ENCODE assay signal across 26 cellular contexts in genomic region chr9:37442556-37442955, GRCh38.
"Had no signal": no experiment of that assay in that cellular context is flagged by ENCODE, and none has a peak within 500 bp of the region (broad histone marks: within the 10 kb centered on the region; RNA-seq: fewer than 3 reads in every experiment).

No MANE protein-coding gene starts in this region.

- H3K4me3 ChIP-seq: ascending aorta, body of pancreas, Peyer's patch, SJCRH30 had no signal

- H3K4me2 ChIP-seq: SK-N-SH had no signal

- H3K27ac Mint-ChIP-seq: activated CD8-positive, alpha-beta T cell treated with anti-CD3 and anti-CD28 coated beads for 36 hours; activated naive CD8-positive, alpha-beta T cell treated with anti-CD3 and anti-CD28 coated beads, Interleukin-2, amount 50 U/mL, for 24 hours had no signal

- H3K4me3 Mint-ChIP-seq: activated CD8-positive, alpha-beta T cell treated with anti-CD3 and anti-CD28 coated beads for 36 hours; activated naive CD8-positive, alpha-beta T cell treated with anti-CD3 and anti-CD28 coated beads, Interleukin-2, amount 50 U/mL, for 24 hours had no signal

- H3K9me3 ChIP-seq: ascending aorta, body of pancreas, Peyer's patch, SJCRH30, SK-N-SH had no signal

- ATAC-seq: activated CD4-positive, CD25-positive, alpha-beta regulatory T cell treated with anti-CD3 and anti-CD28 coated beads, Interleukin-2, amount 50 U/mL, for 24 hours; activated CD8-positive, alpha-beta T cell treated with anti-CD3 and anti-CD28 coated beads for 36 hours; activated naive CD8-positive, alpha-beta T cell treated with anti-CD3 and anti-CD28 coated beads, Interleukin-2, amount 50 U/mL, for 24 hours; body of pancreas had no signal

- H3K9me3 Mint-ChIP-seq: activated CD8-positive, alpha-beta T cell treated with anti-CD3 and anti-CD28 coated beads for 36 hours; activated naive CD8-positive, alpha-beta T cell treated with anti-CD3 and anti-CD28 coated beads, Interleukin-2, amount 50 U/mL, for 24 hours had no signal

- H3K27me3 ChIP-seq: ascending aorta, body of pancreas, Peyer's patch, SJCRH30 had no signal

- H3K9ac ChIP-seq: SK-N-SH had no signal

- H3K27ac ChIP-seq: ascending aorta, body of pancreas, Peyer's patch, RWPE1, SJCRH30, WERI-Rb-1 had no signal

- H3K4me1 ChIP-seq: ascending aorta, SJCRH30 had no signal

- H3K27me3 Mint-ChIP-seq: activated CD8-positive, alpha-beta T cell treated with anti-CD3 and anti-CD28 coated beads for 36 hours; activated naive CD8-positive, alpha-beta T cell treated with anti-CD3 and anti-CD28 coated beads, Interleukin-2, amount 50 U/mL, for 24 hours had no signal

- DNase-seq: activated CD4-positive, alpha-beta T cell treated with anti-CD3 and anti-CD28 coated beads for 4 hours; activated CD8-positive, alpha-beta memory T cell treated with anti-CD3 and anti-CD28 coated beads, Interleukin-2, amount 50 U/mL, for 48 hours; activated CD8-positive, alpha-beta T cell treated with anti-CD3 and anti-CD28 coated beads for 36 hours; activated naive CD4-positive, alpha-beta T cell treated with anti-CD3 and anti-CD28 coated beads, Interleukin-2, amount 50 U/mL, for 16 hours; activated naive CD8-positive, alpha-beta T cell treated with anti-CD3 and anti-CD28 coated beads, Interleukin-2, amount 50 U/mL, for 24 hours; activated T-cell treated with anti-CD3 and anti-CD28 coated beads, Interleukin-2, amount 50 U/mL, for 1 hour; amniotic stem cell; body of pancreas; Karpas-422; MM.1S; NCI-H1105; NCI-H1436; NCI-H1694 treated with DMSO at 0.1 percent for 48 hours; NCI-H2029 treated with DMSO at 0.1 percent for 48 hours; NCI-H345; NCI-H510A; NCI-H69; Peyer's patch; Right ventricle myocardium superior; SJCRH30; SK-N-SH; T-helper 1 cell; WERI-Rb-1 had no signal
